Comparison of ENCODE assay signal across 19 cellular contexts in the genomic region with DNA sequence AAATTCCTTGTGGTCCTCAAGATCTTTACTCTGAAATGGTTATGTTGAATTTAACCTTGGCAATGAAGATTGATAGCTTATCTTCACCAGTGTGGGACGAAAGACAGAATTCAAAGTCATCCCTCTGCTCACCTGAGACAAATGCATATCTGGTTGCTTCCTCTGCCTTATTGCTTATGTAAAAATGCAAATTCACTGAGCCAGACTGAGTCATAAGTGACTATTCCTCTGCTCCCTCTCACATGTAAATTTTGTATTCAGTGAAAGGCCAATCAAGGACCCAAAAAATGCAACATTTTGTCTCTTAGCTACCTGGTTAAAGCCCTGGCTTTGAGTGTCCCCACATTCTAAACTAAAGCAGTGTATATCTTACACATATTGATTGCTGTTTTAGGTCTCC.
"Had no signal": no experiment of that assay in that cellular context is flagged by ENCODE, and none has a peak within 500 bp of the region (broad histone marks: within the 10 kb centered on the region; RNA-seq: fewer than 3 reads in every experiment).

No MANE protein-coding gene starts in this region.

- H3K36me3 ChIP-seq: left lung, right atrium auricular region, spleen, upper lobe of right lung had no signal

- H3K27ac ChIP-seq: left lung, right atrium auricular region, spleen, upper lobe of right lung had no signal

- H3K27me3 ChIP-seq: left lung, right atrium auricular region, spleen, upper lobe of right lung had no signal

- H3K9me3 ChIP-seq: left lung, right atrium auricular region, spleen, upper lobe of right lung had no signal

- H3K4me3 ChIP-seq: left lung, lung, right atrium auricular region, spleen, upper lobe of right lung had no signal

- ATAC-seq: activated CD4-positive, CD25-positive, alpha-beta regulatory T cell treated with anti-CD3 and anti-CD28 coated beads, Interleukin-2, amount 50 U/mL, for 24 hours; activated CD8-positive, alpha-beta memory T cell treated with anti-CD3 and anti-CD28 coated beads, Interleukin-2, amount 10 ng/mL, durations not matched to agents 7 days and 5 days; activated CD8-positive, alpha-beta T cell treated with anti-CD3 and anti-CD28 coated beads for 36 hours; left lung; naive thymus-derived CD4-positive, alpha-beta T cell; upper lobe of right lung had no signal

- H3K4me1 ChIP-seq: left lung, right atrium auricular region, spleen, upper lobe of right lung had no signal

- DNase-seq: activated CD4-positive, alpha-beta T cell treated with anti-CD3 and anti-CD28 coated beads, Interleukin-2, amount 10 ng/mL, durations not matched to agents 7 days and 5 days; activated CD8-positive, alpha-beta memory T cell treated with anti-CD3 and anti-CD28 coated beads, Interleukin-2, amount 10 ng/mL, durations not matched to agents 7 days and 5 days; activated CD8-positive, alpha-beta T cell treated with anti-CD3 and anti-CD28 coated beads for 36 hours; activated effector memory CD4-positive, alpha-beta T cell treated with anti-CD3 and anti-CD28 coated beads, Interleukin-2, amount 50 U/mL, for 16 hours; activated T-cell treated with anti-CD3 and anti-CD28 coated beads for 4 hours; aorta; effector CD4-positive, alpha-beta T cell; erythroblast; foreskin melanocyte; left lung; naive thymus-derived CD4-positive, alpha-beta T cell; spleen; stimulated activated CD4-positive, alpha-beta T cell treated with anti-CD3 and anti-CD28 coated beads, Interleukin-4, amount 100 ng/mL, for 1 hour; stimulated activated naive CD4-positive, alpha-beta T cell treated with Interleukin-2 at 50 U/mL for 16 hours; T-helper 2 cell; upper lobe of right lung had no signal
